ENCODE assay signal across 1 cellular context in the genomic region with DNA sequence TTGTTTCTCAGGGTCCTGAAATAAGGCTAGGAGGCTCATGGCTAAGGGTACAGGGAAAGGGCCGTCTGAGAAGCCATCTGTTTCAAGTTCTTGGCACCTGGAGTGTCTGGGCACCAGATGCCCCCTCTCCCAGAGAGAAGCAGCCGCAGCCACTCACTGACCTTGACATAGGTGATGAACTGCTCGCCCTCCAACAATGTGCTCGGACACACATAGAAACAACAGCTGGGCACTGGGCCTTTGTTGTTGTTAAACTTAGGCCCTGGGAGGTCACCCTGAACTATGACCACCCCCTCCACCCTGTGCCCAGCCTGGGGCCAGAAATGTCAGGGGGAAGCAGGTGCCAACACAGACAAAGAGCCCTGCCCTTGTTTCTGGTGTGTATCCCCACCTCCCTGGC.
TF ChIP-seq lines count a peak whose summit lies in the region.

No MANE protein-coding gene starts in this region.

TF ChIP-seq in H1, 55 proteins besides CTCF, POLR2A, EP300 and RAD21:
- no peak for TF ChIP-seq E2F6 (IDR thresholded peaks at IDR 0.05)
- TF ChIP-seq SP4 (IDR thresholded peaks at IDR 0.05; ENCODE audit: low read length): no peak
- TF ChIP-seq JUN (IDR thresholded peaks at IDR 0.05; ENCODE audit: low read depth, low read length): no peak
- no peak for TF ChIP-seq KDM1A (IDR thresholded peaks at IDR 0.05; ENCODE audit: borderline replicate concordance, low read length)
- no peak for TF ChIP-seq HDAC6 (IDR thresholded peaks at IDR 0.05; ENCODE audit: low read depth, low read length)
- TF ChIP-seq NRF1 (IDR thresholded peaks at IDR 0.05; ENCODE audit: low read depth, low read length): no peak
- TF ChIP-seq SP1 (IDR thresholded peaks at IDR 0.05; ENCODE audit: low read depth, low read length): no peak
- TF ChIP-seq GTF2F1 (IDR thresholded peaks at IDR 0.05; ENCODE audit: borderline replicate concordance, low read depth, low read length): no peak
- no peak for TF ChIP-seq PHF8 (conservative IDR thresholded peaks at IDR 0.05; ENCODE audit: low read depth, low read length)
- TF ChIP-seq BACH1 (IDR thresholded peaks at IDR 0.05; ENCODE audit: low read length): no peak
TF ChIP-seq in H1: peak in this region for 0.
